22 cellular contexts compared by ENCODE assay signal in the genomic region with DNA sequence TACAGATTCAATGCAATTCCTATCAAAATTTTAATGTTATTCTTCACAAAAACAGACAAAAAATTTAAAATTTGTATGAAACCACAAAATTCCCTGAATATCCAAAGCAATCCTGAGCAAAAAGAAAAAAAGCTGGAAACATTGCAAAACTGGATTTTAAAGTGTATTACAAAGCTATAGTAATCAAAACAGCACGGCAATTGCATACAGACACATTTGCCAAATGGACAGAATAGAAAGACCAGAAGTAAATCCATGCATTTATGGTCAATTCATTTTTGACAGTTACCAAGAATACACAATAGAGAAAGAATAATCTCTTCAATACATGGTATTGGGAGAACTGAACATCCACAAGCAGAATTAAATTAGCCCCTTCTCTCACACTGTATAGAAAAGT.
DNase-seq lines count a peak whose midpoint lies in the region; ATAC-seq, FAIRE-seq and TF ChIP-seq lines count a peak whose summit lies in the region.
"Had no signal": no experiment of that assay in that cellular context is flagged by ENCODE, and none has a peak within 500 bp of the region (broad histone marks: within the 10 kb centered on the region; RNA-seq: fewer than 3 reads in every experiment).

No MANE protein-coding gene starts in this region.

- H3K4me3 Mint-ChIP-seq in WTC11: no peak overlapping the region
- H3K4me3 Mint-ChIP-seq: B cell; CD4-positive, alpha-beta T cell; CD8-positive, alpha-beta T cell had no signal

- H4K8ac ChIP-seq in H1 (ENCODE audit: extremely low read depth, insufficient read depth, low read length) (no peak overlapping the region), trophoblast cell (ENCODE audit: low read depth, low read length) (no peak overlapping the region)

- H3K27me3 Mint-ChIP-seq in WTC11 (ENCODE audit: low read depth): no peaks in the 10 kb centered on the region
- H3K27me3 Mint-ChIP-seq: B cell; CD4-positive, alpha-beta T cell had no signal

- H3K27me3 ChIP-seq in HCT116 (ENCODE audit: insufficient read depth, low read length): no peaks in the 10 kb centered on the region
- H3K27me3 ChIP-seq in H1 (replicated peaks in 1 of 4; ENCODE audit: control insufficient read depth in 3 of 4, extremely low read depth in 1 of 4, insufficient read depth in 3 of 4, low read length in 3 of 4): no peaks in the 10 kb centered on the region
- H3K27me3 ChIP-seq in prostate gland (replicated peaks; ENCODE audit: insufficient read depth): no peaks in the 10 kb centered on the region
- H3K27me3 ChIP-seq in trophoblast cell (ENCODE audit: insufficient read depth, low read length): no peaks in the 10 kb centered on the region
- H3K27me3 ChIP-seq: BLaER1 treated with 17β-estradiol and CSF1 and Interleukin-3, amounts not matched to agents 10 nM and 100 nM had no signal

- intact Hi-C loops in HCT116 (cut with micrococcal nuclease): no loop called here
- intact Hi-C loops in prostate gland (cut with DNase I): no loop called here

- H3K36me3 ChIP-seq in HCT116 (ENCODE audit: control insufficient read depth in 1 of 2, insufficient read depth in 2 of 2, low read length in 2 of 2) (no peaks in the 10 kb centered on the region), H1 (ENCODE audit: control insufficient read depth in 2 of 4, insufficient read depth in 4 of 4, low read length in 3 of 4) (no peaks in the 10 kb centered on the region), prostate gland (no peaks in the 10 kb centered on the region), trophoblast cell (ENCODE audit: control insufficient read depth in 1 of 2, insufficient read depth in 2 of 2, low read length in 2 of 2) (no peaks in the 10 kb centered on the region)
- H3K36me3 ChIP-seq: BLaER1 treated with 17β-estradiol and CSF1 and Interleukin-3, amounts not matched to agents 10 nM and 100 nM had no signal

- H2BK12ac ChIP-seq in H1 (ENCODE audit: low read depth, low read length) (no peak overlapping the region), trophoblast cell (ENCODE audit: low read length) (no peak overlapping the region)

- H2AK5ac ChIP-seq in H1 (ENCODE audit: low read depth, low read length): no peak overlapping the region
- H2AK5ac ChIP-seq in trophoblast cell (ENCODE audit: low read length): no peak overlapping the region

- no peak overlapping the region for H4K5ac ChIP-seq in H1 (ENCODE audit: insufficient read length, low read depth, low read length)

- no peak for FAIRE-seq in H1 (lab: Jason Lieb, UNC)
- FAIRE-seq: A549, D721Med, G401.6, GM12891, GM19239 had no signal

- POLR2A ChIA-PET in HCT116 (lab: Charles Lee): no interaction called here
- POLR2A ChIA-PET in WTC11 (lab: Charles Lee): no interaction called here
- POLR2A ChIA-PET in H1 (lab: Charles Lee; ENCODE audit: partially characterized antibody): no interaction called here

- H3K9ac ChIP-seq in HCT116 (ENCODE audit: low read length) (no peak overlapping the region), H1 (replicated peaks in 1 of 4; ENCODE audit: extremely low read depth in 1 of 4, low read depth in 3 of 4, low read length in 3 of 4) (no peak overlapping the region), trophoblast cell (ENCODE audit: low read length) (no peak overlapping the region)
- H3K9ac ChIP-seq: BLaER1 treated with 17β-estradiol and CSF1 and Interleukin-3, amounts not matched to agents 10 nM and 100 nM had no signal

- H3K27ac ChIP-seq in HCT116 (ENCODE audit: low read depth, low read length) (no peak overlapping the region), H1 (ENCODE audit: low read depth, low read length) (no peak overlapping the region), substantia nigra (ENCODE audit: low read depth, low read length, poor library complexity, severe bottlenecking) (no peak overlapping the region), prostate gland (no peak overlapping the region), trophoblast cell (ENCODE audit: low read depth, low read length) (no peak overlapping the region)
- H3K27ac ChIP-seq: 22Rv1; A549; BLaER1 treated with 17β-estradiol and CSF1 and Interleukin-3, amounts not matched to agents 10 nM and 100 nM; C4-2B had no signal

- H3K4me1 ChIP-seq in HCT116 (ENCODE audit: control insufficient read depth in 1 of 2, insufficient read depth in 2 of 2, low read length in 2 of 2) (no peaks in the 10 kb centered on the region), H1 (replicated peaks in 1 of 4; ENCODE audit: control insufficient read depth in 3 of 4, insufficient read depth in 4 of 4, low read length in 3 of 4) (no peaks in the 10 kb centered on the region), prostate gland (replicated peaks) (no peaks in the 10 kb centered on the region), trophoblast cell (ENCODE audit: control insufficient read depth in 1 of 2, insufficient read depth in 2 of 2, low read length in 2 of 2) (no peaks in the 10 kb centered on the region)
- H3K4me1 ChIP-seq: A549; BLaER1 treated with 17β-estradiol and CSF1 and Interleukin-3, amounts not matched to agents 10 nM and 100 nM; Caco-2 had no signal

- H3K36me3 Mint-ChIP-seq in WTC11: peaks cover 9% of the 10 kb centered on the region
- H3K36me3 Mint-ChIP-seq: CD8-positive, alpha-beta T cell had no signal

- no peak overlapping the region for H3K27ac Mint-ChIP-seq in WTC11
- H3K27ac Mint-ChIP-seq: B cell; CD4-positive, alpha-beta T cell; CD8-positive, alpha-beta T cell had no signal

- H4K91ac ChIP-seq in H1 (replicated peaks; ENCODE audit: insufficient read length, low read length) (no peak overlapping the region), trophoblast cell (ENCODE audit: low read depth, low read length) (no peak overlapping the region)

- TF ChIP-seq CTCF in HCT116 (IDR thresholded peaks at IDR 0.05 in 2 of 3, conservative IDR thresholded peaks at IDR 0.05 in 1 of 3; ENCODE audit: borderline replicate concordance in 1 of 3, insufficient read depth in 1 of 3, low read depth in 2 of 3, low read length in 2 of 3): no peak
- no peak for TF ChIP-seq CTCF in WTC11 (IDR thresholded peaks at IDR 0.05)
- TF ChIP-seq CTCF in H1 (IDR thresholded peaks at IDR 0.05; ENCODE audit: control extremely low read depth in 1 of 3, insufficient read depth in 1 of 3, low read depth in 1 of 3, low read length in 3 of 3): no peak
- TF ChIP-seq CTCF in prostate gland (IDR thresholded peaks at IDR 0.05): no peak

- H4K20me1 ChIP-seq in HCT116 (ENCODE audit: insufficient read depth) (no peaks in the 10 kb centered on the region), H1 (replicated peaks in 1 of 2; ENCODE audit: control insufficient read depth in 1 of 2, insufficient read depth in 2 of 2, low read length in 2 of 2) (no peaks in the 10 kb centered on the region)
- H4K20me1 ChIP-seq: BLaER1 treated with 17β-estradiol and CSF1 and Interleukin-3, amounts not matched to agents 10 nM and 100 nM had no signal

- no peak overlapping the region for H3K4me3 ChIP-seq in HCT116 (replicated peaks in 1 of 2; ENCODE audit: low read depth in 1 of 2, low read length in 2 of 2)
- no peak overlapping the region for H3K4me3 ChIP-seq in H1 (ENCODE audit: extremely low read depth in 1 of 4, insufficient read depth in 2 of 4, low read depth in 3 of 4, low read length in 4 of 4)
- H3K4me3 ChIP-seq in prostate gland: no peak overlapping the region
- H3K4me3 ChIP-seq in trophoblast cell (ENCODE audit: low read depth, low read length): no peak overlapping the region
- H3K4me3 ChIP-seq: A549; BLaER1 treated with 17β-estradiol and CSF1 and Interleukin-3, amounts not matched to agents 10 nM and 100 nM had no signal

- TF ChIP-seq POLR2A in HCT116 (IDR thresholded peaks at IDR 0.05; ENCODE audit: borderline replicate concordance, extremely low read depth, insufficient read depth, insufficient read length): no peak
- no peak for TF ChIP-seq POLR2A in H1 (IDR thresholded peaks at IDR 0.05; ENCODE audit: control extremely low read depth in 1 of 2, low read depth in 2 of 2, low read length in 2 of 2)
- no peak for TF ChIP-seq POLR2A in prostate gland (IDR thresholded peaks at IDR 0.05)

- H2BK5ac ChIP-seq in H1 (ENCODE audit: low read depth, low read length): no peak overlapping the region
- no peak overlapping the region for H2BK5ac ChIP-seq in trophoblast cell (ENCODE audit: low read depth, low read length, poor library complexity)

- H3K4ac ChIP-seq in H1 (replicated peaks; ENCODE audit: insufficient read length, low read depth, low read length): no peak overlapping the region
- no peak overlapping the region for H3K4ac ChIP-seq in trophoblast cell (ENCODE audit: low read depth, low read length)

- H3K18ac ChIP-seq in H1 (ENCODE audit: extremely low read depth, low read length) (no peak overlapping the region), trophoblast cell (ENCODE audit: low read length) (no peak overlapping the region)

- BruUV-seq in HCT116 (replicated peaks; lab: Mats Ljungman, UMichigan): no TSS peak

- H2AFZ ChIP-seq in HCT116 (ENCODE audit: low read depth, low read length, poor library complexity, severe bottlenecking) (no peak overlapping the region), H1 (ENCODE audit: low read length) (no peak overlapping the region), trophoblast cell (ENCODE audit: insufficient read depth, low read length, poor library complexity) (no peak overlapping the region)

- H3K79me1 ChIP-seq in H1 (ENCODE audit: low read depth, low read length) (no peaks in the 10 kb centered on the region), trophoblast cell (ENCODE audit: low read length) (no peaks in the 10 kb centered on the region)

- no peak overlapping the region for H2BK15ac ChIP-seq in H1 (ENCODE audit: low read length)

- no peaks in the 10 kb centered on the region for H3K23me2 ChIP-seq in H1 (ENCODE audit: low read depth, low read length)

- H3K14ac ChIP-seq in H1 (ENCODE audit: insufficient read length): no peak overlapping the region
- no peak overlapping the region for H3K14ac ChIP-seq in trophoblast cell (ENCODE audit: low read length)

- DNase-seq in HCT116 (ENCODE audit: low read depth, low spot score): no peak
- no peak for DNase-seq in WTC11 (ENCODE audit: low spot score)
- no peak for DNase-seq in H1 (ENCODE audit: low read depth in 1 of 2, low spot score in 2 of 2)
- no peak for DNase-seq in substantia nigra (lab: John Stamatoyannopoulos, UW)
- DNase-seq in prostate gland (ENCODE audit: low spot score): no peak
- DNase-seq in trophoblast cell: no peak
- DNase-seq: AML-193; Caco-2; Calu3; CD4-positive, alpha-beta T cell; CD8-positive, alpha-beta T cell; DMS79 treated with DMSO at 0.1 percent for 48 hours; GF-D8 had no signal

- H4K12ac ChIP-seq in trophoblast cell (ENCODE audit: low read depth, low read length): no peak overlapping the region

- RAD21 ChIA-PET in HCT116 (lab: Charles Lee; ENCODE audit: low non-redundant PET in 1 of 2, low total read pairs in 2 of 2, uncharacterized antibody in 2 of 2, unreplicated experiment in 2 of 2): no interaction called here

- ATAC-seq in HCT116 (no peak), WTC11 (no peak)
- ATAC-seq: A549; CD8-positive, alpha-beta T cell had no signal

- WGBS in H1 (ENCODE audit: extremely low coverage in 1 of 2, insufficient coverage in 1 of 2, insufficient read length in 1 of 2, insufficient replicate concordance in 2 of 2, low coverage in 1 of 2, low lambda C conversion rate in 2 of 2, missing lambda C conversion rate in 1 of 2), 2 experiments: 88% methylated on average over 1 of the region's 1 CpG; no CpG with 5 or more reads in 1 of the 2 experiments
- WGBS in prostate gland: 97% methylated on average over 1 of the region's 1 CpG
- WGBS in trophoblast cell (ENCODE audit: extremely low coverage, insufficient coverage, insufficient read length): no CpG with 5 or more reads among the region's 1 CpG

- no peak for TF ChIP-seq EP300 in H1 (IDR thresholded peaks at IDR 0.05; ENCODE audit: borderline replicate concordance in 1 of 2, low read depth in 2 of 2, low read length in 2 of 2)

- peaks cover 18% of the 10 kb centered on the region for H3K9me3 Mint-ChIP-seq in WTC11
- H3K9me3 Mint-ChIP-seq: CD4-positive, alpha-beta T cell had no signal

- H3K9me2 ChIP-seq in HCT116 (ENCODE audit: insufficient read depth): no peaks in the 10 kb centered on the region

- TF ChIP-seq RAD21 in HCT116 (IDR thresholded peaks at IDR 0.05; ENCODE audit: low read depth) (no peak), H1 (IDR thresholded peaks at IDR 0.05 in 1 of 2, conservative IDR thresholded peaks at IDR 0.05 in 1 of 2; ENCODE audit: low read depth in 2 of 2, low read length in 2 of 2) (no peak)

- H3K4me2 ChIP-seq in HCT116 (ENCODE audit: low read length): no peak overlapping the region
- no peak overlapping the region for H3K4me2 ChIP-seq in H1 (ENCODE audit: insufficient read depth in 1 of 2, low read depth in 2 of 2, low read length in 2 of 2)
- no peak overlapping the region for H3K4me2 ChIP-seq in trophoblast cell (ENCODE audit: low read length)
- H3K4me2 ChIP-seq: A549; BLaER1 treated with 17β-estradiol and CSF1 and Interleukin-3, amounts not matched to agents 10 nM and 100 nM had no signal

- H3K9me3 ChIP-seq in HCT116 (ENCODE audit: control insufficient read depth in 1 of 2, insufficient read depth in 1 of 2, low read depth in 1 of 2, low read length in 2 of 2) (peaks cover 0 to 5% of the 10 kb centered on the region in 2 experiments; a peak in 1 of 4 replicates), H1 (ENCODE audit: insufficient read depth in 2 of 2, low read depth in 1 of 2, low read length in 1 of 2) (0 out of 4 replicates have a peak, but pooled peaks cover 0 to 4% of the 10 kb centered on the region in 2 experiments), prostate gland (no peaks in the 10 kb centered on the region), trophoblast cell (ENCODE audit: insufficient read depth, low read depth, low read length) (no peaks in the 10 kb centered on the region)

- H2BK120ac ChIP-seq in H1 (replicated peaks; ENCODE audit: low read depth, low read length): no peak overlapping the region
- no peak overlapping the region for H2BK120ac ChIP-seq in trophoblast cell (ENCODE audit: insufficient read depth, low read length, poor library complexity)

- no peak overlapping the region for H3K23ac ChIP-seq in H1 (ENCODE audit: insufficient read length)
- H3K23ac ChIP-seq in trophoblast cell (ENCODE audit: low read length): no peak overlapping the region

- no peak overlapping the region for H3K56ac ChIP-seq in H1 (replicated peaks; ENCODE audit: insufficient read length, low read depth, low read length)

- peaks cover 4% of the 10 kb centered on the region; the same call in 1 of the 2 replicates for H3K4me1 Mint-ChIP-seq in WTC11
- H3K4me1 Mint-ChIP-seq: B cell had no signal

- H2BK20ac ChIP-seq in H1 (ENCODE audit: low read length): no peak overlapping the region

- CTCF ChIA-PET in HCT116 (lab: Charles Lee): no interaction called here
- CTCF ChIA-PET in WTC11 (lab: Charles Lee): no interaction called here
- CTCF ChIA-PET in H1 (lab: Charles Lee; ENCODE audit: partially characterized antibody): no interaction called here

- H3K79me2 ChIP-seq in HCT116 (ENCODE audit: insufficient read depth, low read length) (no peaks in the 10 kb centered on the region), H1 (ENCODE audit: control insufficient read depth in 1 of 2, insufficient read depth in 2 of 2, low read length in 2 of 2) (no peaks in the 10 kb centered on the region), trophoblast cell (ENCODE audit: control insufficient read depth, insufficient read depth, low read length, poor library complexity) (no peaks in the 10 kb centered on the region)
